8 cellular contexts compared by ENCODE assay signal in the genomic region with DNA sequence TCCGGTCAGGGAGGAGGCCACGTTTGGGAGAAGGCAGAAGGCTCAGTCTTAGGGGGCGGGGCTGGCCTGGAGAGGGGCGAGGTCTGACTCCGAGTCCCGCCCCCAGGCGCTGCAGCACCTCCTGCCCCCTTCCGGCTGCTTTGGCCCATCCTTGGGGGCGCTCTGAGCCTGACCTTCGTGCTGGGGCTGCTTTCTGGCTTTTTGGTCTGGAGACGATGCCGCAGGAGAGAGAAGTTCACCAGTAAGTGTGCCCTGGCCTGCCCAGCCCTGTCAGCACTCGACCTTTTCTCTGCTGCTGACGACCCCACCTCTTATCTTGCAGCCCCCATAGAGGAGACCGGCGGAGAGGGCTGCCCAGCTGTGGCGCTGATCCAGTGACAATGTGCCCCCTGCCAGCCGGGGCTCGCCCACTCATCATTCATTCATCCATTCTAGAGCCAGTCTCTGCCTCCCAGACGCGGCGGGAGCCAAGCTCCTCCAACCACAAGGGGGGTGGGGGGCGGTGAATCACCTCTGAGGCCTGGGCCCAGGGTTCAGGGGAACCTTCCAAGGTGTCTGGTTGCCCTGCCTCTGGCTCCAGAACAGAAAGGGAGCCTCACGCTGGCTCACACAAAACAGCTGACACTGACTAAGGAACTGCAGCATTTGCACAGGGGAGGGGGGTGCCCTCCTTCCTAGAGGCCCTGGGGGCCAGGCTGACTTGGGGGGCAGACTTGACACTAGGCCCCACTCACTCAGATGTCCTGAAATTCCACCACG. TPM values are rescaled to one million over a fixed set of nuclear protein-coding genes. Genes with fewer than 3 reads are reported as not detected.
DNase-seq lines count a peak whose midpoint lies in the region; ATAC-seq and TF ChIP-seq lines count a peak whose summit lies in the region.

No MANE protein-coding gene starts in this region.

- ATAC-seq in heart left ventricle (peak; percentile 30 to 64 (median 48)), GM19324 (IDR thresholded peaks at IDR 0.05; ENCODE audit: low FRiP score, unreplicated experiment) (no peak)

- H3K27ac ChIP-seq in heart left ventricle, result peak overlapping the region; percentile 31 to 100 (median 96)
- peak overlapping the region; percentile 89 to 94 for H3K27ac ChIP-seq in prostate gland
- H3K27ac ChIP-seq in urinary bladder (ENCODE audit: low read depth), result peak overlapping the region; percentile 89

- peaks cover 13 to 62% (median 44%) of the 10 kb centered on the region in 12 donors for H3K4me1 ChIP-seq in heart left ventricle
- peaks cover 21% of the 10 kb centered on the region for H3K4me1 ChIP-seq in prostate gland (replicated peaks)
- H3K4me1 ChIP-seq in urinary bladder (ENCODE audit: insufficient read depth), result peaks cover 2% of the 10 kb centered on the region

- WGBS in heart left ventricle, 4 donors, result 15 to 27% (median 24%) methylated on average over 19 to 25 of the region's 25 CpGs
- 7% methylated on average over 25 of the region's 25 CpGs for WGBS in prostate gland
- 6% methylated on average over 25 of the region's 25 CpGs for whole genome bisulfite sequencing in urinary bladder

- H3K36me3 ChIP-seq in heart left ventricle (peaks cover 0 to 14% (median 11%) of the 10 kb centered on the region in 9 donors), prostate gland (no peaks in the 10 kb centered on the region), urinary bladder (ENCODE audit: insufficient read depth) (no peaks in the 10 kb centered on the region)

- intact Hi-C loops in heart left ventricle (cut with DNase I), result no loop called here
- intact Hi-C loops in prostate gland (cut with DNase I), result no loop called here

- DNase-seq in DMS 273 treated with DMSO at 0.1 percent for 48 hours (lab: John Stamatoyannopoulos, UW), result peak; percentile 58
- peak; percentile 76 for DNase-seq in HuH-7 (ENCODE audit: low spot score)
- DNase-seq in T follicular helper cell (ENCODE audit: low read depth), result peak; percentile 75
- peak; percentile 58 for DNase-seq in activated naive CD8-positive, alpha-beta T cell treated with anti-CD3 and anti-CD28 coated beads, Interleukin-2, amount 50 U/mL, for 16 hours (ENCODE audit: low read depth, low spot score)
- peak; percentile 88 to 91 (median 89) for DNase-seq in heart left ventricle
- peak; percentile 57 for DNase-seq in prostate gland (ENCODE audit: low spot score)

- peak overlapping the region; percentile 35 to 99 (median 76) for H3K4me3 ChIP-seq in heart left ventricle
- H3K4me3 ChIP-seq in prostate gland, result peak overlapping the region; percentile 48 to 54
- peak overlapping the region; percentile 48 for H3K4me3 ChIP-seq in urinary bladder (ENCODE audit: low read depth, low read length)

- TF ChIP-seq CTCF in heart left ventricle (IDR thresholded peaks at IDR 0.05) (peak in 9 of 12 donors; percentile 23 to 64 (median 42)), prostate gland (IDR thresholded peaks at IDR 0.05) (peak in 3 of 4 experiments; percentile 20 to 42 (median 41))

- no peak for TF ChIP-seq POLR2A in heart left ventricle (IDR thresholded peaks at IDR 0.05)
- no peak for TF ChIP-seq POLR2A in prostate gland (IDR thresholded peaks at IDR 0.05)

- peaks cover 6 to 21% (median 14%) of the 10 kb centered on the region in 9 donors for H3K27me3 ChIP-seq in heart left ventricle
- no peaks in the 10 kb centered on the region for H3K27me3 ChIP-seq in prostate gland (replicated peaks; ENCODE audit: insufficient read depth)

- no peaks in the 10 kb centered on the region for H3K9me3 ChIP-seq in heart left ventricle
- H3K9me3 ChIP-seq in prostate gland, result no peaks in the 10 kb centered on the region

RNA-seq across cellular contexts. Expression of gene TNFRSF12A, which starts 1.5 kb away (rescaled TPM):
- total RNA-seq in heart left ventricle (100 to 1,000 TPM in 3 of 9 donors, 10 to 100 TPM in 6; 27.8 to 289 (median 92.4) TPM), prostate gland (10 to 100 TPM; 57.4 to 59.0 TPM), urinary bladder (20.1 TPM)
- polyA plus RNA-seq in heart left ventricle (100 to 1,000 TPM; 260 to 824 TPM), urinary bladder (16.2 TPM)

RNA-seq across cellular contexts. Expression of gene HCFC1R1, which starts 2.1 kb away (rescaled TPM):
- total RNA-seq in heart left ventricle, result 10 to 100 TPM; 32.8 to 66.7 (median 50.5) TPM
- polyA plus RNA-seq in heart left ventricle, result 100 to 1,000 TPM in 1 of 2 donors, 10 to 100 TPM in 1; 54.6 to 189 TPM
- total RNA-seq in prostate gland, result 10 to 100 TPM; 52.4 to 67.0 TPM
- total RNA-seq in urinary bladder, result 29.1 TPM
- 91.8 TPM for polyA plus RNA-seq in urinary bladder

RNA-seq across cellular contexts. Expression of gene THOC6, which starts 2.2 kb away (rescaled TPM):
- total RNA-seq in heart left ventricle, result 10 to 100 TPM in 4 of 9 donors, 1 to 10 TPM in 5; 6.9 to 14.0 (median 9.4) TPM
- polyA plus RNA-seq in heart left ventricle, result 10 to 100 TPM; 15.4 to 23.0 TPM
- total RNA-seq in prostate gland, result 10 to 100 TPM; 22.9 to 28.0 TPM
- total RNA-seq in urinary bladder, result 9.8 TPM
- 22.8 TPM for polyA plus RNA-seq in urinary bladder

RNA-seq across cellular contexts. Expression of gene CLDN6, which starts 3.6 kb away (rescaled TPM):
- total RNA-seq in heart left ventricle, result not detected
- polyA plus RNA-seq in heart left ventricle, result under 1 TPM in 1 of 2 donors, not detected in 1; 0.04 TPM
- total RNA-seq in prostate gland, result under 1 TPM in 1 of 2 donors, not detected in 1; 0.14 TPM
- not detected for total RNA-seq in urinary bladder
- not detected for polyA plus RNA-seq in urinary bladder

RNA-seq across cellular contexts. Expression of gene CLDN9, which starts 8.9 kb away (rescaled TPM):
- total RNA-seq in heart left ventricle (1 to 10 TPM in 2 of 9 donors, under 1 TPM in 7; 0.13 to 2.0 (median 0.75) TPM), prostate gland (under 1 TPM in 1 of 2 donors, not detected in 1; 0.91 TPM), urinary bladder (not detected)
- polyA plus RNA-seq in heart left ventricle (1 to 10 TPM in 1 of 2 donors, under 1 TPM in 1; 0.62 to 1.7 TPM), urinary bladder (0.04 TPM)
